ENCODE assay signal across 8 cellular contexts in the genomic region with DNA sequence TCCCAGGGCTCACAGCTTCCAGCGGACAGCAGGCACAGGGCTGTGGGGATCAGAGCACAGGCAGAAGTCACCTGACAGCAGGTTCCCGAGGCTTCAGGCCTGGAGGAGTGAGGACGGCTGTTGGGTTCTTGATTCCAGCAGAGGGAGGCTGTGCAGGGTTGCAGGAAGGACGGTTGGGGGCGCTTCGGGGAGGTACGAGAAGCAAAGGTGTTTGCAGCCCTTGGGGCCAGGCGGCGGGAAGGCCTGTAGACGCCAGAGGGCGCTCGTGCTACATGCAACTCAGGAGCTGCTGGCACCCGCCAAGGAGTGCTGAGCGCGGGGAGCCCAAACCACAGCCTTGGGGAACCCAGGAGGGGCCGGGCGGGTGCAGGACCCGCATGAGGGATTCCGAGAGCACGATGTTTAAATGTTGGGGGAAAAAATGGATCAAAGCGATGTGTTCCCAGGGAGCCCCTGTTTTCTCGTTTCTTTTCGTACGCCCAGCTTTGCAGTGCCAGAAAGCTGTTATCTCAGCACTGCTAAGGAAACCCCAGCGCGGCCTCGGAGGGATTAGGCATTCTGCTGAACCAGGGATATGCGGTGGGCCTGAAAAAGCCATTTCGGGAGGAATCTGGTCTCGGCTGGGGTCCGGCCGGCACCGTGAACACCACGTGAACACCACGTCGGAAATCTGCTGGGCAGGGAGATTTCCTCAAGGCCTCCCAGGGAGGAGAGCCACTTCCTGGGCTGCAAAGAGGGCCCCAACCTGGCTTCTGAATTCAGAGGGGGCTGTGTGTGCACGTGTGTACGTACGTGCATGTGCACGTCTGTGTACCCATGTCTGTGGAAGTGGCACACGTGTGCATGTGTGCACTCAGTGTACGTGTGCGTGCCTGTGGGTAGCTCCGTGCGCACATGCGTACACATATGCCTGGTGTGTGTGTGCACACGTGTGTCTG.
A peak's percentile ranks its signal among the peaks of the same experiment; 100 is the strongest.
DNase-seq lines count a peak whose midpoint lies in the region; ATAC-seq, FAIRE-seq and TF ChIP-seq lines count a peak whose summit lies in the region.

No MANE protein-coding gene starts in this region.

- peaks cover 0 to 2% (median 0%) of the 10 kb centered on the region in 6 donors for H3K9me3 Mint-ChIP-seq in immature natural killer cell

- peak overlapping the region; percentile 66 for H2AFZ ChIP-seq in smooth muscle cell (ENCODE audit: low read depth)

- ATAC-seq in HG03097 (IDR thresholded peaks at IDR 0.05; ENCODE audit: low FRiP score, unreplicated experiment) (peak; percentile 70), GM18873 (IDR thresholded peaks at IDR 0.05; ENCODE audit: low FRiP score, unreplicated experiment) (no peak)

- H3K36me3 ChIP-seq in breast epithelium (no peaks in the 10 kb centered on the region), smooth muscle cell (ENCODE audit: low read depth) (no peaks in the 10 kb centered on the region)

- TF ChIP-seq CTCF in WI38 (IDR thresholded peaks at IDR 0.05; ENCODE audit: low read depth, low read length) (peak; percentile 96), breast epithelium (IDR thresholded peaks at IDR 0.05) (peak; percentile 95 to 100 (median 100)), smooth muscle cell (IDR thresholded peaks at IDR 0.05; ENCODE audit: borderline replicate concordance, insufficient read depth, poor library complexity, severe bottlenecking) (peak; percentile 99)

- TF ChIP-seq POLR2A in GM12891 (IDR thresholded peaks at IDR 0.05; ENCODE audit: low read depth, low read length): no peak
- TF ChIP-seq POLR2A in breast epithelium (IDR thresholded peaks at IDR 0.05): no peak

- peak overlapping the region in 2 of 6 donors; percentile 45 to 46 for H3K27ac Mint-ChIP-seq in immature natural killer cell

- WGBS in smooth muscle cell (ENCODE audit: low lambda C conversion rate): 18% methylated on average over 46 of the region's 47 CpGs

- peak overlapping the region; percentile 78 to 87 (median 79) for H3K4me3 Mint-ChIP-seq in immature natural killer cell

- H3K27ac ChIP-seq in breast epithelium: peak overlapping the region; percentile 35 to 72
- H3K27ac ChIP-seq in smooth muscle cell (ENCODE audit: low read depth): peak overlapping the region; percentile 96

- intact Hi-C loops in breast epithelium (cut with DNase I; ENCODE audit: low total_unique reads): loop anchor here (5.0 kb wide), 1 partner anchor 106 kb away; no protein-coding TSS in a partner anchor

- H3K79me2 ChIP-seq in smooth muscle cell (ENCODE audit: low read depth): no peaks in the 10 kb centered on the region

- peak; percentile 96 for FAIRE-seq in GM12891 (lab: Jason Lieb, UNC)

- peaks cover 7% of the 10 kb centered on the region for H3F3A ChIP-seq in smooth muscle cell (ENCODE audit: low read depth)

- no peaks in the 10 kb centered on the region for H4K20me1 ChIP-seq in smooth muscle cell (ENCODE audit: low read depth)

- no peaks in the 10 kb centered on the region for H3K9me3 ChIP-seq in breast epithelium
- H3K9me3 ChIP-seq in smooth muscle cell (replicated peaks; ENCODE audit: low read depth): no peaks in the 10 kb centered on the region

- H3K27me3 ChIP-seq in breast epithelium (no peaks in the 10 kb centered on the region), smooth muscle cell (ENCODE audit: low read depth) (peaks cover 6% of the 10 kb centered on the region)

- H3K9ac ChIP-seq in smooth muscle cell (ENCODE audit: low read depth): peak overlapping the region; percentile 80

- no peaks in the 10 kb centered on the region for H3K36me3 Mint-ChIP-seq in immature natural killer cell

- H3K4me1 Mint-ChIP-seq in immature natural killer cell: peaks cover 13 to 15% of the 10 kb centered on the region in 2 donors

- peak; percentile 93 for DNase-seq in GM12891 (ENCODE audit: insufficient read length, low spot score)
- DNase-seq in NCI-H2227 (lab: John Stamatoyannopoulos, UW; ENCODE audit: unreplicated experiment): peak; percentile 97
- DNase-seq in breast epithelium (ENCODE audit: low spot score in 2 of 2): peak; percentile 84 to 92
- peak; percentile 86 to 89 (median 87) for DNase-seq in immature natural killer cell
- peak; percentile 89 for DNase-seq in smooth muscle cell (lab: John Stamatoyannopoulos, UW; ENCODE audit: unreplicated experiment)

- peaks cover 0 to 8% of the 10 kb centered on the region in 2 donors for H3K4me1 ChIP-seq in breast epithelium
- peaks cover 14% of the 10 kb centered on the region for H3K4me1 ChIP-seq in smooth muscle cell (ENCODE audit: low read depth)

- H3K27me3 Mint-ChIP-seq in immature natural killer cell (ENCODE audit: low read depth in 3 of 3): peaks cover 0 to 8% (median 2%) of the 10 kb centered on the region in 3 donors

- H3K4me2 ChIP-seq in smooth muscle cell: peak overlapping the region; percentile 84

- peak overlapping the region; percentile 32; the same call in 1 of the 2 replicates for H3K4me3 ChIP-seq in WI38 (ENCODE audit: low read depth, low read length)
- peak overlapping the region; percentile 8 to 56 (median 11) for H3K4me3 ChIP-seq in breast epithelium
- peak overlapping the region; percentile 31 for H3K4me3 ChIP-seq in smooth muscle cell

TF ChIP-seq in GM12891, 5 proteins besides CTCF, POLR2A, EP300 and RAD21:
- TF ChIP-seq SPI1 (IDR thresholded peaks at IDR 0.05; ENCODE audit: low read depth, low read length) (no peak), TAF1 (IDR thresholded peaks at IDR 0.05; ENCODE audit: low read depth, low read length) (no peak)
